Comparison of ENCODE assay signal across 1 cellular context in the genomic region with DNA sequence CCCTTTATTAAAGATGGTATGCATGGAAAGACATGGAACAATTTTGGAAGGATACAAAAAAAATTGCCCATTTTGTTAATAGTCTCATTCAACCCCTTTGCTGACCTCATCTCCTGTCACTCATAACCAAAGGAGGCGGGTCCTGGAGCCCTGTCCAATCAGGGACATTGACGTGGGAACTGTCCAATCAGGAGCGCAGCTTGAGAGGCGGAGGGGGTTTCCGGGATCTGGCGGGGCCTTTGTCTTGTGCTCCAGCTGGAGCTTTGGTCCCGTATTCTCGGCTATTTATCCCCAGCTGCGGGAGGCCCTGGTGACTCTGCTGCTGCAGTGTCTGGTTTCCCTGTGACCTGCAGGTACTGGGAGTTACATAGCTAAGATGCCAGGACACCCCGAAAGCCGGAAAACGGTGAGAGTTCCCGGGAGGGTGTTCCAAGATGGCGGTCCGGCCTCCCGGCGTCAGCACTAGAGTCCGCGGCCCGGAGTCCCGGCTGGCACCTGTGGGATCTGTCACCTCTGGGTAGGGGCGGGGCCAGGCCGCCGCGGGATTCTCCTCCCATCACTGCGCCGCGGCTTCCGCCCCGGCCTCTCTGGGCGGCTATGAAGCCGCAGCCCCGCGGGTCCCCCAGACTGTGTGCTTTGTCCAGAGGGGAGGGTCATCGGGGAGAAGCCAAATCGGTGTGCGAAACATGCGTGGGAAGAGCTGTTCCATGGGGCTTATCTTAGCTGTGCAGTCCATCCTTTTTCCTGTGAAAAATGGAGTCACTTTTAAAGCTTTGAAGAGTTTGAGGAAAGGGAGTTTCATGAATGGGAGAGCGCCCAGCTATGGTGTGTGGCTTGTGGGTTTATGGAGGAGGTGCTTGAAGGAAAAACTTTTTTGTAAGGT.
TF ChIP-seq lines count a peak whose summit lies in the region.

A gene (plus strand): TSS at position 238 of the 883 bp plus-strand sequence. CDS start 87,436 bp downstream, outside the sequence.

TF ChIP-seq in GM12878, 131 proteins besides CTCF, POLR2A, EP300 and RAD21 (continued from another document):
- TF ChIP-seq CREB1 (IDR thresholded peaks at IDR 0.05; ENCODE audit: low read depth) (peak; percentile 52; the same call in 1 of the 2 replicates), MXI1 (IDR thresholded peaks at IDR 0.05; ENCODE audit: low read depth, low read length) (peak; percentile 16), NR2C1 (IDR thresholded peaks at IDR 0.05) (0 out of 2 replicates have a peak, but pooled peaks have one; percentile 11), NR2F1 (conservative IDR thresholded peaks at IDR 0.05) (peak; percentile 43; the same call in 1 of the 2 replicates)
- TF ChIP-seq, protein P1, sequence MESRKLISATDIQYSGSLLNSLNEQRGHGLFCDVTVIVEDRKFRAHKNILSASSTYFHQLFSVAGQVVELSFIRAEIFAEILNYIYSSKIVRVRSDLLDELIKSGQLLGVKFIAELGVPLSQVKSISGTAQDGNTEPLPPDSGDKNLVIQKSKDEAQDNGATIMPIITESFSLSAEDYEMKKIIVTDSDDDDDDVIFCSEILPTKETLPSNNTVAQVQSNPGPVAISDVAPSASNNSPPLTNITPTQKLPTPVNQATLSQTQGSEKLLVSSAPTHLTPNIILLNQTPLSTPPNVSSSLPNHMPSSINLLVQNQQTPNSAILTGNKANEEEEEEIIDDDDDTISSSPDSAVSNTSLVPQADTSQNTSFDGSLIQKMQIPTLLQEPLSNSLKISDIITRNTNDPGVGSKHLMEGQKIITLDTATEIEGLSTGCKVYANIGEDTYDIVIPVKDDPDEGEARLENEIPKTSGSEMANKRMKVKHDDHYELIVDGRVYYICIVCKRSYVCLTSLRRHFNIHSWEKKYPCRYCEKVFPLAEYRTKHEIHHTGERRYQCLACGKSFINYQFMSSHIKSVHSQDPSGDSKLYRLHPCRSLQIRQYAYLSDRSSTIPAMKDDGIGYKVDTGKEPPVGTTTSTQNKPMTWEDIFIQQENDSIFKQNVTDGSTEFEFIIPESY (IDR thresholded peaks at IDR 0.05) = no peak
- TF ChIP-seq, protein P2, sequence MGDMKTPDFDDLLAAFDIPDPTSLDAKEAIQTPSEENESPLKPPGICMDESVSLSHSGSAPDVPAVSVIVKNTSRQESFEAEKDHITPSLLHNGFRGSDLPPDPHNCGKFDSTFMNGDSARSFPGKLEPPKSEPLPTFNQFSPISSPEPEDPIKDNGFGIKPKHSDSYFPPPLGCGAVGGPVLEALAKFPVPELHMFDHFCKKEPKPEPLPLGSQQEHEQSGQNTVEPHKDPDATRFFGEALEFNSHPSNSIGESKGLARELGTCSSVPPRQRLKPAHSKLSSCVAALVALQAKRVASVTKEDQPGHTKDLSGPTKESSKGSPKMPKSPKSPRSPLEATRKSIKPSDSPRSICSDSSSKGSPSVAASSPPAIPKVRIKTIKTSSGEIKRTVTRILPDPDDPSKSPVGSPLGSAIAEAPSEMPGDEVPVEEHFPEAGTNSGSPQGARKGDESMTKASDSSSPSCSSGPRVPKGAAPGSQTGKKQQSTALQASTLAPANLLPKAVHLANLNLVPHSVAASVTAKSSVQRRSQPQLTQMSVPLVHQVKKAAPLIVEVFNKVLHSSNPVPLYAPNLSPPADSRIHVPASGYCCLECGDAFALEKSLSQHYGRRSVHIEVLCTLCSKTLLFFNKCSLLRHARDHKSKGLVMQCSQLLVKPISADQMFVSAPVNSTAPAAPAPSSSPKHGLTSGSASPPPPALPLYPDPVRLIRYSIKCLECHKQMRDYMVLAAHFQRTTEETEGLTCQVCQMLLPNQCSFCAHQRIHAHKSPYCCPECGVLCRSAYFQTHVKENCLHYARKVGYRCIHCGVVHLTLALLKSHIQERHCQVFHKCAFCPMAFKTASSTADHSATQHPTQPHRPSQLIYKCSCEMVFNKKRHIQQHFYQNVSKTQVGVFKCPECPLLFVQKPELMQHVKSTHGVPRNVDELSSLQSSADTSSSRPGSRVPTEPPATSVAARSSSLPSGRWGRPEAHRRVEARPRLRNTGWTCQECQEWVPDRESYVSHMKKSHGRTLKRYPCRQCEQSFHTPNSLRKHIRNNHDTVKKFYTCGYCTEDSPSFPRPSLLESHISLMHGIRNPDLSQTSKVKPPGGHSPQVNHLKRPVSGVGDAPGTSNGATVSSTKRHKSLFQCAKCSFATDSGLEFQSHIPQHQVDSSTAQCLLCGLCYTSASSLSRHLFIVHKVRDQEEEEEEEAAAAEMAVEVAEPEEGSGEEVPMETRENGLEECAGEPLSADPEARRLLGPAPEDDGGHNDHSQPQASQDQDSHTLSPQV (IDR thresholded peaks at IDR 0.05) = no peak
